ENCODE assay signal across 20 cellular contexts in genomic region chr6:7578949-7579348, GRCh38. TPM values are rescaled to one million over a fixed set of nuclear protein-coding genes. Genes with fewer than 3 reads are reported as not detected.
DNase-seq lines count a peak whose midpoint lies in the region; ATAC-seq, FAIRE-seq and TF ChIP-seq lines count a peak whose summit lies in the region.
"Had no signal": no experiment of that assay in that cellular context is flagged by ENCODE, and none has a peak within 500 bp of the region (broad histone marks: within the 10 kb centered on the region; RNA-seq: fewer than 3 reads in every experiment).

No MANE protein-coding gene starts in this region.

- H3K27me3 ChIP-seq in adipocyte (replicated peaks; ENCODE audit: control insufficient read depth, insufficient read depth, low read length) (no peaks in the 10 kb centered on the region), K562 (ENCODE audit: control insufficient read depth in 2 of 2, insufficient read depth in 2 of 2, low read length in 2 of 2) (peaks cover 44 to 48% of the 10 kb centered on the region in 2 experiments), mesenchymal stem cell (ENCODE audit: control insufficient read depth in 1 of 2, insufficient read depth in 1 of 2, low read length in 2 of 2) (peaks cover 0 to 4% of the 10 kb centered on the region in 2 experiments), PC-9 (ENCODE audit: insufficient read depth, low read depth) (no peaks in the 10 kb centered on the region), suprapubic skin (no peaks in the 10 kb centered on the region)

- H3K9me2 ChIP-seq in PC-9 (ENCODE audit: insufficient read depth) = no peaks in the 10 kb centered on the region

- H3K36me3 ChIP-seq in adipocyte (ENCODE audit: control insufficient read depth, insufficient read depth, low read length, severe bottlenecking) (peaks cover 55% of the 10 kb centered on the region), K562 (ENCODE audit: control insufficient read depth, insufficient read depth, low read length) (no peaks in the 10 kb centered on the region), mesenchymal stem cell (ENCODE audit: control insufficient read depth in 1 of 2, insufficient read depth in 2 of 2, low read depth in 1 of 2, low read length in 2 of 2) (peaks cover 0 to 37% of the 10 kb centered on the region in 2 experiments), PC-9 (ENCODE audit: low read depth) (peaks cover 5% of the 10 kb centered on the region; the same call in 1 of the 2 replicates), suprapubic skin (peaks cover 73% of the 10 kb centered on the region)

- CTCF ChIA-PET in K562 (lab: Yijun Ruan, JAX; ENCODE audit: low intra/inter-chr PET ratio) (no interaction called here), PC-9 (lab: Charles Lee) (no interaction called here)

- H2AFZ ChIP-seq in K562 (ENCODE audit: low read depth, low read length) = no peak overlapping the region
- H2AFZ ChIP-seq in mesenchymal stem cell (ENCODE audit: low read depth, low read length) = no peak overlapping the region
- H2AFZ ChIP-seq in PC-9 = no peak overlapping the region

- POLR2A ChIA-PET in K562 (lab: Yijun Ruan, JAX) (interaction anchor here (0.8 to 2.8 kb wide), 3 partner anchors 11 to 469 kb away, joined by 5 to 8 read pairs (median 8); no protein-coding TSS in a partner anchor), PC-9 (lab: Charles Lee; ENCODE audit: unreplicated experiment) (no interaction called here)

- no peak for TF ChIP-seq RAD21 in K562 (CRISPR knock-in tag; conservative IDR thresholded peaks at IDR 0.05 in 1 of 2, IDR thresholded peaks at IDR 0.05 in 1 of 2)

- H3K9me1 ChIP-seq in K562 (ENCODE audit: control insufficient read depth, insufficient read depth, low read length) = no peaks in the 10 kb centered on the region

- no peak overlapping the region for H4K91ac ChIP-seq in mesenchymal stem cell (ENCODE audit: low read length)

- BruUV-seq in K562 (replicated peaks; lab: Mats Ljungman, UMichigan) (no TSS peak), PC-9 (replicated peaks; lab: Mats Ljungman, UMichigan) (no TSS peak)

- no peak overlapping the region for H2AK5ac ChIP-seq in mesenchymal stem cell (ENCODE audit: low read length, severe bottlenecking)

- H3K27ac Mint-ChIP-seq in activated T-helper 17 cell treated with anti-CD3 and anti-CD28 coated beads, Interleukin-2, amount 50 U/mL, for 72 hours = no peak overlapping the region
- H3K27ac Mint-ChIP-seq: CD4-positive, alpha-beta memory T cell; HFFc6 had no signal

- DNase-seq in adipocyte (ENCODE audit: low read depth) (peak; percentile 42), K562 (ENCODE audit: extremely low read depth in 1 of 4, low spot score in 3 of 4) (no peak), epithelial cell of esophagus (ENCODE audit: low read depth) (peak; percentile 23), mesenchymal stem cell (no peak), PC-9 (no peak), DMS 273 (lab: John Stamatoyannopoulos, UW; ENCODE audit: unreplicated experiment) (no peak), suprapubic skin (ENCODE audit: low spot score in 2 of 2) (no peak)
- DNase-seq: C1 segment of cervical spinal cord; Calu3; CD4-positive, alpha-beta memory T cell; COR-L47; DMS153; DND-41; GOT3; HFFc6 had no signal

- TF ChIP-seq EP300 in K562 (IDR thresholded peaks at IDR 0.05; ENCODE audit: low read length) (no peak), suprapubic skin (IDR thresholded peaks at IDR 0.05) (no peak)

- H4K20me1 ChIP-seq in K562 (replicated peaks; ENCODE audit: control insufficient read depth, insufficient read depth, low read length) (no peaks in the 10 kb centered on the region), PC-9 (ENCODE audit: insufficient read depth) (no peaks in the 10 kb centered on the region)

- FAIRE-seq in K562 (lab: Jason Lieb, UNC) = no peak
- FAIRE-seq: GM12892, GM19239, H54 had no signal

- no peak overlapping the region for H2BK5ac ChIP-seq in mesenchymal stem cell (ENCODE audit: low read depth, low read length, poor library complexity, severe bottlenecking)

- H2BK120ac ChIP-seq in mesenchymal stem cell (ENCODE audit: low read depth, low read length) = no peak overlapping the region

- no peaks in the 10 kb centered on the region for H3K36me3 Mint-ChIP-seq in activated T-helper 17 cell treated with anti-CD3 and anti-CD28 coated beads, Interleukin-2, amount 50 U/mL, for 72 hours (ENCODE audit: low read depth)
- H3K36me3 Mint-ChIP-seq: CD4-positive, alpha-beta memory T cell had no signal

- no peaks in the 10 kb centered on the region for H3K9me3 Mint-ChIP-seq in activated T-helper 17 cell treated with anti-CD3 and anti-CD28 coated beads, Interleukin-2, amount 50 U/mL, for 72 hours
- H3K9me3 Mint-ChIP-seq: CD4-positive, alpha-beta memory T cell; HFFc6 had no signal

- in situ Hi-C loops in K562 (cut with MboI) = no loop called here

- H3K27ac ChIP-seq in K562 (ENCODE audit: extremely low read depth, low read depth, low read length) (no peak overlapping the region), mesenchymal stem cell (ENCODE audit: low read length, poor library complexity, severe bottlenecking) (peak overlapping the region; percentile 80), PC-9 (no peak overlapping the region), suprapubic skin (no peak overlapping the region)

- TF ChIP-seq POLR2A in K562 (conservative IDR thresholded peaks at IDR 0.05) (no peak), suprapubic skin (IDR thresholded peaks at IDR 0.05) (no peak)

- WGBS in K562 (ENCODE audit: insufficient coverage, low coverage, missing lambda C conversion rate) = 0% methylated on average over 3 of the region's 3 CpGs
- WGBS in mesenchymal stem cell = 94% methylated on average over 3 of the region's 3 CpGs
- 87% methylated on average over 3 of the region's 3 CpGs for WGBS in suprapubic skin

- H3K4ac ChIP-seq in mesenchymal stem cell (ENCODE audit: low read depth in 1 of 2, low read length in 2 of 2) = no peak overlapping the region

- no peak overlapping the region for H3K23ac ChIP-seq in mesenchymal stem cell (ENCODE audit: low read length in 2 of 2)

- H4K8ac ChIP-seq in mesenchymal stem cell (ENCODE audit: low read length) = no peak overlapping the region

- H3K4me2 ChIP-seq in K562 (ENCODE audit: insufficient read depth, low read length) = no peak overlapping the region
- no peak overlapping the region for H3K4me2 ChIP-seq in mesenchymal stem cell (ENCODE audit: low read length, poor library complexity, severe bottlenecking)
- no peak overlapping the region for H3K4me2 ChIP-seq in PC-9

- H3K18ac ChIP-seq in mesenchymal stem cell (ENCODE audit: low read depth in 1 of 2, low read length in 2 of 2) = no peak overlapping the region

- intact Hi-C loops in K562 (cut with micrococcal nuclease) = no loop called here
- intact Hi-C loops in PC-9 (cut with micrococcal nuclease; ENCODE audit: unreplicated experiment) = no loop called here

- peaks cover 24% of the 10 kb centered on the region for H3K79me1 ChIP-seq in mesenchymal stem cell (replicated peaks; ENCODE audit: low read length, poor library complexity, severe bottlenecking)

- no peaks in the 10 kb centered on the region for H3K79me2 ChIP-seq in K562 (ENCODE audit: control insufficient read depth, insufficient read depth, low read length)
- no peaks in the 10 kb centered on the region for H3K79me2 ChIP-seq in PC-9 (ENCODE audit: low read depth)

- H2BK12ac ChIP-seq in mesenchymal stem cell (ENCODE audit: low read length in 2 of 2) = no peak overlapping the region

- H3K9ac ChIP-seq in adipocyte (ENCODE audit: low read length) (no peak overlapping the region), K562 (ENCODE audit: insufficient read depth in 1 of 2, low read depth in 2 of 2, low read length in 2 of 2) (no peak overlapping the region), mesenchymal stem cell (ENCODE audit: low read length) (no peak overlapping the region)

- no peak for ATAC-seq in K562
- no peak for ATAC-seq in activated T-helper 17 cell treated with anti-CD3 and anti-CD28 coated beads, Interleukin-2, amount 50 U/mL, for 72 hours (replicated peaks)

- no peaks in the 10 kb centered on the region for H3K4me1 Mint-ChIP-seq in activated T-helper 17 cell treated with anti-CD3 and anti-CD28 coated beads, Interleukin-2, amount 50 U/mL, for 72 hours
- H3K4me1 Mint-ChIP-seq: CD4-positive, alpha-beta memory T cell had no signal

- no peak overlapping the region for H3K4me3 Mint-ChIP-seq in activated T-helper 17 cell treated with anti-CD3 and anti-CD28 coated beads, Interleukin-2, amount 50 U/mL, for 72 hours
- H3K4me3 Mint-ChIP-seq: CD4-positive, alpha-beta memory T cell; HFFc6 had no signal

- no peak for TF ChIP-seq CTCF in K562 (IDR thresholded peaks at IDR 0.05 in 2 of 3, conservative IDR thresholded peaks at IDR 0.05 in 1 of 3; ENCODE audit: insufficient read depth in 2 of 3, low read depth in 1 of 3, low read length in 3 of 3)
- TF ChIP-seq CTCF in epithelial cell of esophagus (IDR thresholded peaks at IDR 0.05; ENCODE audit: insufficient read depth, low read depth, low read length, missing control alignments) = no peak
- TF ChIP-seq CTCF in PC-9 (conservative IDR thresholded peaks at IDR 0.05) = no peak
- no peak for TF ChIP-seq CTCF in suprapubic skin (IDR thresholded peaks at IDR 0.05)

- H3F3A ChIP-seq in PC-9 (ENCODE audit: insufficient read depth, low read depth) = no peaks in the 10 kb centered on the region

- no peak overlapping the region for H3K14ac ChIP-seq in mesenchymal stem cell (ENCODE audit: low read length in 2 of 2)

- peaks cover 4% of the 10 kb centered on the region for H3K4me1 ChIP-seq in adipocyte (ENCODE audit: control insufficient read depth, insufficient read depth, low read length)
- H3K4me1 ChIP-seq in K562 (replicated peaks in 1 of 2; ENCODE audit: control insufficient read depth in 2 of 2, insufficient read depth in 2 of 2, low read length in 2 of 2) = peaks cover 14 to 21% of the 10 kb centered on the region in 2 experiments
- peaks cover 5% of the 10 kb centered on the region for H3K4me1 ChIP-seq in mesenchymal stem cell (ENCODE audit: control insufficient read depth, insufficient read depth, low read depth, low read length)
- H3K4me1 ChIP-seq in PC-9 (replicated peaks; ENCODE audit: insufficient read depth) = no peaks in the 10 kb centered on the region
- H3K4me1 ChIP-seq in suprapubic skin = no peaks in the 10 kb centered on the region
- H3K4me1 ChIP-seq: HAP-1 had no signal

- no peak overlapping the region for H2BK15ac ChIP-seq in mesenchymal stem cell (ENCODE audit: low read depth, poor library complexity, severe bottlenecking)

- H3K27me3 Mint-ChIP-seq in activated T-helper 17 cell treated with anti-CD3 and anti-CD28 coated beads, Interleukin-2, amount 50 U/mL, for 72 hours = peaks cover 14% of the 10 kb centered on the region

- no peak overlapping the region for H3K4me3 ChIP-seq in adipocyte (ENCODE audit: low read length)
- no peak overlapping the region for H3K4me3 ChIP-seq in K562
- no peak overlapping the region for H3K4me3 ChIP-seq in epithelial cell of esophagus (ENCODE audit: low read length)
- no peak overlapping the region for H3K4me3 ChIP-seq in mesenchymal stem cell (ENCODE audit: insufficient read depth in 1 of 2, low read depth in 1 of 2, low read length in 2 of 2)
- H3K4me3 ChIP-seq in PC-9 = no peak overlapping the region
- no peak overlapping the region for H3K4me3 ChIP-seq in suprapubic skin
- H3K4me3 ChIP-seq: HAP-1 had no signal

- H3K9me3 ChIP-seq in adipocyte (ENCODE audit: control insufficient read depth, low read length) (no peaks in the 10 kb centered on the region), K562 (replicated peaks; ENCODE audit: control insufficient read depth, insufficient read depth, low read depth, low read length) (no peaks in the 10 kb centered on the region), mesenchymal stem cell (ENCODE audit: control insufficient read depth, low read length) (no peaks in the 10 kb centered on the region), PC-9 (ENCODE audit: insufficient read depth, low read depth) (no peaks in the 10 kb centered on the region), suprapubic skin (no peaks in the 10 kb centered on the region)
- H3K9me3 ChIP-seq: HAP-1 had no signal

RNA-seq across cellular contexts. Expression of gene SNRNP48, which starts 11.0 kb away (rescaled TPM):
- total RNA-seq in K562 (2011; cell fraction: chromatin; rRNA removed; ENCODE audit: low replicate concordance) = 15.6 and 54.4 TPM in 2 replicates
- total RNA-seq in K562 (2011; cell fraction: nucleolus; rRNA removed) = 8.3 and 10.7 TPM in 2 replicates
- total RNA-seq in K562 (2011; cell fraction: nucleoplasm; rRNA removed) = 27.1 and 58.2 TPM in 2 replicates
- 17.1 and 17.7 TPM in 2 replicates for total RNA-seq in K562 (2014; rRNA removed)
- total RNA-seq in K562 (2014; rRNA removed; fragmentation: Illumina TruSeq; extraction: Trizol) = 32.9 and 35.7 TPM in 2 replicates
- 26.9 and 31.1 TPM in 2 replicates for total RNA-seq in K562 (2015; rRNA removed; fragmentation: Illumina TruSeq; extraction: Trizol)
- 18.6 and 21.2 TPM in 2 replicates for total RNA-seq in K562 (2021)
- 22.3 and 22.8 TPM in 2 replicates for polyA plus RNA-seq in K562 (2011; rRNA removed)
- 3.9 and 11.2 TPM in 2 replicates for polyA plus RNA-seq in K562 (2011; cell fraction: cytosol; rRNA removed)
- 18.1 TPM in 2 replicates for polyA plus RNA-seq in K562 (2011; cell fraction: nucleus; rRNA removed)
- 18.1 and 19.1 TPM in 2 replicates for polyA plus RNA-seq in K562 (2012)
- 20.6 and 28.1 TPM in 2 replicates for polyA plus RNA-seq in K562 (2014; fragmentation: Illumina TruSeq; extraction: Trizol)
- 1 to 10 TPM; 6.2 to 8.7 TPM for polyA plus RNA-seq in K562 (2014; fragmentation: Nextera tagmentation; extraction: Ambion mirVana)
- polyA plus RNA-seq in K562 (2014; rRNA removed) = 18.6 and 19.2 TPM in 2 replicates
- polyA minus RNA-seq in K562 (2011; rRNA and poly(A)+ RNA removed) = 22.4 and 26.7 TPM in 2 replicates
- polyA minus RNA-seq in K562 (2011; cell fraction: cytosol; rRNA and poly(A)+ RNA removed) = 4.6 and 6.0 TPM in 2 replicates
- polyA minus RNA-seq in K562 (2011; cell fraction: nucleus; rRNA and poly(A)+ RNA removed) = 17.8 and 30.8 TPM in 2 replicates
- 9.5 TPM for polyA plus RNA-seq in mesenchymal stem cell (2013, experiment 1 of 2)
- polyA plus RNA-seq in mesenchymal stem cell (2013, experiment 2 of 2) = 10.3 TPM
- total RNA-seq in PC-9 (2021) = 18.6 and 21.7 TPM in 2 replicates
- 10 to 100 TPM in 2 of 4 donors, 1 to 10 TPM in 2; 7.9 to 12.4 (median 9.7) TPM for total RNA-seq in suprapubic skin
- 10 to 100 TPM; 16.9 to 17.7 TPM for total RNA-seq in activated T-helper 17 cell treated with anti-CD3 and anti-CD28 coated beads, Interleukin-2, amount 50 U/mL, for 72 hours

RNA-seq across cellular contexts. Expression of gene DSP, which starts 37.5 kb away (rescaled TPM):
- 0.07 and 0.09 TPM in 2 replicates for total RNA-seq in K562 (2011; cell fraction: chromatin; rRNA removed; ENCODE audit: low replicate concordance)
- total RNA-seq in K562 (2011; cell fraction: nucleolus; rRNA removed) = under 0.01 and 0.13 TPM in 2 replicates
- total RNA-seq in K562 (2011; cell fraction: nucleoplasm; rRNA removed) = not detected in 2 replicates
- total RNA-seq in K562 (2014; rRNA removed) = under 0.01 and 0.04 TPM in 2 replicates
- 0.04 and 0.06 TPM in 2 replicates for total RNA-seq in K562 (2014; rRNA removed; fragmentation: Illumina TruSeq; extraction: Trizol)
- total RNA-seq in K562 (2015; rRNA removed; fragmentation: Illumina TruSeq; extraction: Trizol) = under 0.01 TPM in 1 of 2 replicates, not detected in the other
- total RNA-seq in K562 (2021) = 0.24 and 0.27 TPM in 2 replicates
- 0.03 TPM in 1 of 2 replicates, not detected in the other for polyA plus RNA-seq in K562 (2011; rRNA removed)
- polyA plus RNA-seq in K562 (2011; cell fraction: cytosol; rRNA removed) = 0.01 TPM in 1 of 2 replicates, not detected in the other
- 0.01 and 0.04 TPM in 2 replicates for polyA plus RNA-seq in K562 (2011; cell fraction: nucleus; rRNA removed)
- polyA plus RNA-seq in K562 (2012) = 0.01 and 0.04 TPM in 2 replicates
- 0.03 and 0.04 TPM in 2 replicates for polyA plus RNA-seq in K562 (2014; fragmentation: Illumina TruSeq; extraction: Trizol)
- under 1 TPM in 1 of 2 experiments, not detected in 1; 0.01 TPM for polyA plus RNA-seq in K562 (2014; fragmentation: Nextera tagmentation; extraction: Ambion mirVana)
- polyA plus RNA-seq in K562 (2014; rRNA removed) = 0.01 TPM in 1 of 2 replicates, not detected in the other
- 0.03 and 0.04 TPM in 2 replicates for polyA minus RNA-seq in K562 (2011; rRNA and poly(A)+ RNA removed)
- polyA minus RNA-seq in K562 (2011; cell fraction: cytosol; rRNA and poly(A)+ RNA removed) = 1.4 TPM in 1 of 2 replicates, not detected in the other
- under 0.01 and 0.13 TPM in 2 replicates for polyA minus RNA-seq in K562 (2011; cell fraction: nucleus; rRNA and poly(A)+ RNA removed)
- polyA plus RNA-seq in mesenchymal stem cell (2013, experiment 1 of 2) = 8.5 TPM
- 7.8 TPM for polyA plus RNA-seq in mesenchymal stem cell (2013, experiment 2 of 2)
- 109 and 117 TPM in 2 replicates for total RNA-seq in PC-9 (2021)
- total RNA-seq in suprapubic skin = 1,000 to 10,000 TPM; 1,704 to 2,508 (median 2,195) TPM
- under 1 TPM in 1 of 2 donors, not detected in 1; 0.05 TPM for total RNA-seq in activated T-helper 17 cell treated with anti-CD3 and anti-CD28 coated beads, Interleukin-2, amount 50 U/mL, for 72 hours
- total RNA-seq: CD4-positive, alpha-beta memory T cell had no signal
- polyA plus RNA-seq: CD4-positive, alpha-beta memory T cell had no signal

Comparison
In these comparisons a context has a peak if more than half of its experiments do, and no peak if none do; other contexts are left out.
1. DNase-seq: peak in adipocyte (single experiment) and epithelial cell of esophagus (single experiment); none in K562 (0 of 4), mesenchymal stem cell (single experiment), PC-9 (0 of 2), DMS 273 (single experiment) and suprapubic skin (0 of 2).
2. RNA of gene DSP, which starts 37.5 kb away (total RNA-seq): 1,704 to 2,508 TPM in suprapubic skin and 109 to 117 TPM in PC-9; 0.05 TPM in activated T-helper 17 cell treated with anti-CD3 and anti-CD28 coated beads, Interleukin-2, amount 50 U/mL, for 72 hours and under 0.01 to 0.27 TPM in K562; every median in the first group is over 10 times any median in the second.